Comparison of ENCODE assay signal across 7 cellular contexts in the genomic region with DNA sequence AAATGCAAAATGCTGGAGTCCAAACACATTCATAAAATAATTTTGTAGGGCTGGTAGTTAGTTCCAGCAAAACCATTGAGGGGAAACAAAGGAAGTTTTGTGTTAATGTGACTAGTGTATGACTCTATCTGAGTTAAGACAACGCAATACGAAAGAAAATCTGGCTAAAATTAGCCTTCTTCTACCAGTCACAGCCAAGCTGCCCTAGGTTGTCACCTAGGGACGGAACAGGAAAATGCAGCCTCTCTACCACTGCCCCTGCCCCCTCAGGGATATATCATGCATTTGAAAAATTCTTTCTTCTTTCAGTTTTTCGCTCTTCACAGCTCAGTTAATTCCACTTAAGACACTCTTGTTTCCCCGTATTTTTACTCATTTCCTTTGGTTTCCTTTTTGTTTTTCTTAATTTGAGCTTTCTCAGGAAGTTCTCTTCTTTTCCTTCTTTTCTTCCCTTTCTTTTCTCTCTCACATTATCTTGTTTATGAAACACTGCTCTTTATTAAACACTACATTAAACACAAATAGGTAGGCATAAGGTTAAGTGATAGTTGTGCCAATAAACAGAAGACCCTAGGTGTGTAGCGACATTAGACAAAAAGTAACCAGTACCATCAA. TPM values are rescaled to one million over a fixed set of nuclear protein-coding genes. Genes with fewer than 3 reads are reported as not detected.
DNase-seq lines count a peak whose midpoint lies in the region; ATAC-seq, FAIRE-seq and TF ChIP-seq lines count a peak whose summit lies in the region.

No MANE protein-coding gene starts in this region.

- POLR2A ChIA-PET in HepG2 (lab: Yijun Ruan, JAX): no interaction called here

- no peak overlapping the region for H3K27ac ChIP-seq in HL-60 (replicated peaks)
- peak overlapping the region; percentile 35 for H3K27ac ChIP-seq in astrocyte (ENCODE audit: low read depth, low read length)
- H3K27ac ChIP-seq in HepG2 (ENCODE audit: extremely low read length, insufficient read depth, low read length): no peak overlapping the region

- in situ Hi-C loops in HepG2 (cut with HindIII; ENCODE audit: extremely low pct_ligation_motif_present, low pct_unique_long_range_greater_than_20kb): no loop called here

- intact Hi-C loops in HepG2 (cut with micrococcal nuclease; ENCODE audit: unreplicated experiment): no loop called here

- no peak overlapping the region for H3K27ac Mint-ChIP-seq in astrocyte (ENCODE audit: unreplicated experiment)

- H3K36me3 ChIP-seq in astrocyte (ENCODE audit: insufficient read depth, low read length) (no peaks in the 10 kb centered on the region), HepG2 (replicated peaks in 1 of 2; ENCODE audit: control insufficient read depth in 1 of 2, insufficient read depth in 2 of 2, low read length in 2 of 2) (no peaks in the 10 kb centered on the region)

- H3K79me2 ChIP-seq in astrocyte (ENCODE audit: insufficient read depth, low read length) (no peaks in the 10 kb centered on the region), HepG2 (ENCODE audit: insufficient read depth, low read length) (no peaks in the 10 kb centered on the region)

- ATAC-seq in GM18502 (IDR thresholded peaks at IDR 0.05; ENCODE audit: poor library complexity, unreplicated experiment) (peak; percentile 67), HepG2 (peak; percentile 87), omental fat pad (ENCODE audit: low FRiP score) (no peak)

- DNase-seq in HL-60 (ENCODE audit: low read depth in 1 of 2, low spot score in 1 of 2): no peak
- DNase-seq in astrocyte (ENCODE audit: low read depth): peak; percentile 55
- no peak for DNase-seq in HepG2 (ENCODE audit: low spot score)
- DNase-seq in omental fat pad (ENCODE audit: low spot score): no peak
- no peak for DNase-seq in stimulated activated naive CD4-positive, alpha-beta T cell treated with Interleukin-2 at 50 U/mL for 16 hours (lab: John Stamatoyannopoulos, UW)
- no peak for DNase-seq in NCI-H2171 (lab: John Stamatoyannopoulos, UW)

- WGBS in HepG2 (ENCODE audit: low lambda C conversion rate): 2% methylated on average over 6 of the region's 6 CpGs

- H3K4me2 ChIP-seq in astrocyte (ENCODE audit: low read length): peak overlapping the region; percentile 62
- H3K4me2 ChIP-seq in HepG2 (ENCODE audit: low read depth, low read length): no peak overlapping the region

- H3K9me3 ChIP-seq in astrocyte (ENCODE audit: insufficient read depth, low read depth, low read length) (peaks cover 5% of the 10 kb centered on the region), HepG2 (ENCODE audit: low read length) (no peaks in the 10 kb centered on the region; the same call in 1 of the 2 replicates)

- H3K27me3 Mint-ChIP-seq in astrocyte (ENCODE audit: low read depth, unreplicated experiment): peaks cover 14% of the 10 kb centered on the region

- no peak for TF ChIP-seq POLR2A in HepG2 (IDR thresholded peaks at IDR 0.05; ENCODE audit: insufficient read depth in 1 of 2, low read depth in 2 of 2, low read length in 2 of 2)

- no peak for TF ChIP-seq EP300 in HepG2 (IDR thresholded peaks at IDR 0.05; ENCODE audit: low read depth in 2 of 2, low read length in 2 of 2)
- TF ChIP-seq EP300 in HepG2 (CRISPR knock-in tag; IDR thresholded peaks at IDR 0.05; ENCODE audit: borderline replicate concordance): no peak

- H3K4me3 ChIP-seq in HL-60 (replicated peaks; ENCODE audit: insufficient read depth, low read length) (no peak overlapping the region), astrocyte (ENCODE audit: insufficient read depth, low read depth, low read length) (no peak overlapping the region), HepG2 (replicated peaks in 1 of 3; ENCODE audit: insufficient read depth in 1 of 3, low read depth in 2 of 3, low read length in 3 of 3) (no peak overlapping the region)

- H3K4me1 ChIP-seq in astrocyte (ENCODE audit: insufficient read depth, low read length) (peaks cover 9% of the 10 kb centered on the region), HepG2 (ENCODE audit: insufficient read depth, low read length) (no peaks in the 10 kb centered on the region)

- TF ChIP-seq CTCF in HL-60 (IDR thresholded peaks at IDR 0.05; ENCODE audit: insufficient read depth, low read length) (peak; percentile 14), astrocyte (IDR thresholded peaks at IDR 0.05; ENCODE audit: insufficient read depth, low read depth, low read length) (peak; percentile 85), HepG2 (CRISPR knock-in tag; IDR thresholded peaks at IDR 0.05) (peak; percentile 18), omental fat pad (IDR thresholded peaks at IDR 0.05) (no peak)

- FAIRE-seq in astrocyte (lab: Jason Lieb, UNC): peak; percentile 50
- no peak for FAIRE-seq in HepG2 (lab: Jason Lieb, UNC)

- H3K27me3 ChIP-seq in HL-60 (ENCODE audit: insufficient read depth, poor library complexity, severe bottlenecking) (peaks cover 26% of the 10 kb centered on the region), astrocyte (ENCODE audit: insufficient read depth, low read length) (no peaks in the 10 kb centered on the region), HepG2 (ENCODE audit: control insufficient read depth in 1 of 2, insufficient read depth in 2 of 2, low read length in 2 of 2) (peaks cover 4 to 24% of the 10 kb centered on the region in 2 experiments; a peak in 3 of 5 replicates)

- no peak overlapping the region for H3K4me3 Mint-ChIP-seq in astrocyte (ENCODE audit: unreplicated experiment)

- no peak for TF ChIP-seq RAD21 in HepG2 (CRISPR knock-in tag; IDR thresholded peaks at IDR 0.05)

- no peaks in the 10 kb centered on the region for H3K36me3 Mint-ChIP-seq in astrocyte (ENCODE audit: low read depth, unreplicated experiment)

- H3K9ac ChIP-seq in astrocyte (ENCODE audit: low read length): peak overlapping the region; percentile 42
- no peak overlapping the region for H3K9ac ChIP-seq in HepG2 (ENCODE audit: insufficient read depth, low read depth, low read length)

- CTCF ChIA-PET in HepG2 (lab: Yijun Ruan, JAX; ENCODE audit: low intra/inter-chr PET ratio, low total read pairs): no interaction called here

- H4K20me1 ChIP-seq in astrocyte (ENCODE audit: insufficient read depth, low read length) (no peaks in the 10 kb centered on the region), HepG2 (ENCODE audit: insufficient read depth, low read length) (no peaks in the 10 kb centered on the region)

- H3K9me3 Mint-ChIP-seq in astrocyte (ENCODE audit: unreplicated experiment): peaks cover 7% of the 10 kb centered on the region

- no peaks in the 10 kb centered on the region for H3K4me1 Mint-ChIP-seq in astrocyte (ENCODE audit: low read depth, unreplicated experiment)

- H2AFZ ChIP-seq in astrocyte (ENCODE audit: low read depth, low read length): no peak overlapping the region
- H2AFZ ChIP-seq in HepG2 (ENCODE audit: low read length): no peak overlapping the region

- BruUV-seq in HepG2 (replicated peaks; lab: Mats Ljungman, UMichigan): no TSS peak

RNA-seq across cellular contexts. Expression of a gene that starts 30.6 kb away (rescaled TPM):
- total RNA-seq in astrocyte (0.79 and 0.91 TPM in 2 replicates), HepG2 (2016; rRNA removed; fragmentation: Illumina TruSeq; extraction: Trizol) (not detected in 2 replicates), omental fat pad (under 1 TPM in 2 of 4 donors, not detected in 2; 0.09 to 0.60 TPM)
- total RNA-seq in HepG2 (2016; cell fraction: cytosol; rRNA removed; fragmentation: Illumina TruSeq; extraction: Trizol; ENCODE audit: low read depth): not detected in 2 replicates
- total RNA-seq in HepG2 (2016; cell fraction: insoluble cytoplasmic fraction; rRNA removed; fragmentation: Illumina TruSeq; extraction: Trizol): not detected in 2 replicates
- total RNA-seq in HepG2 (2016; cell fraction: membrane; rRNA removed; fragmentation: Illumina TruSeq; extraction: Trizol): not detected in 2 replicates
- total RNA-seq in HepG2 (2016; cell fraction: nucleus; rRNA removed; fragmentation: Illumina TruSeq; extraction: Trizol): not detected in 2 replicates
- not detected in 2 replicates for polyA plus RNA-seq in HepG2 (2011; rRNA removed)
- not detected in 2 replicates for polyA plus RNA-seq in HepG2 (2011; cell fraction: cytosol; rRNA removed)
- not detected in 2 replicates for polyA plus RNA-seq in HepG2 (2011; cell fraction: nucleus; rRNA removed)
- polyA plus RNA-seq in HepG2 (2012): 0.63 and 1.2 TPM in 2 replicates
- not detected in 2 replicates for polyA plus RNA-seq in HepG2 (2016; cell fraction: cytosol; fragmentation: Illumina TruSeq; extraction: Trizol; ENCODE audit: low read depth)
- not detected in 2 replicates for polyA plus RNA-seq in HepG2 (2016; cell fraction: insoluble cytoplasmic fraction; fragmentation: Illumina TruSeq; extraction: Trizol; ENCODE audit: low read depth)
- polyA plus RNA-seq in HepG2 (2016; cell fraction: membrane; fragmentation: Illumina TruSeq; extraction: Trizol; ENCODE audit: low read depth): not detected in 2 replicates
- not detected in 2 replicates for polyA plus RNA-seq in HepG2 (2016; cell fraction: nucleus; fragmentation: Illumina TruSeq; extraction: Trizol; ENCODE audit: insufficient read depth, low read depth)
- polyA minus RNA-seq in HepG2 (2011; rRNA and poly(A)+ RNA removed; ENCODE audit: low replicate concordance): not detected in 2 replicates
- polyA minus RNA-seq in HepG2 (2011; cell fraction: cytosol; rRNA and poly(A)+ RNA removed): not detected in 2 replicates
- polyA minus RNA-seq in HepG2 (2011; cell fraction: nucleus; rRNA and poly(A)+ RNA removed): not detected in 2 replicates

Comparison
In these comparisons a context has a peak if more than half of its experiments do, and no peak if none do; other contexts are left out.
1. CTCF ChIP-seq: peak in HL-60 (single experiment), astrocyte (single experiment) and HepG2 (single experiment); none in omental fat pad (0 of 3).